1 cellular context compared by ENCODE assay signal in the genomic region with DNA sequence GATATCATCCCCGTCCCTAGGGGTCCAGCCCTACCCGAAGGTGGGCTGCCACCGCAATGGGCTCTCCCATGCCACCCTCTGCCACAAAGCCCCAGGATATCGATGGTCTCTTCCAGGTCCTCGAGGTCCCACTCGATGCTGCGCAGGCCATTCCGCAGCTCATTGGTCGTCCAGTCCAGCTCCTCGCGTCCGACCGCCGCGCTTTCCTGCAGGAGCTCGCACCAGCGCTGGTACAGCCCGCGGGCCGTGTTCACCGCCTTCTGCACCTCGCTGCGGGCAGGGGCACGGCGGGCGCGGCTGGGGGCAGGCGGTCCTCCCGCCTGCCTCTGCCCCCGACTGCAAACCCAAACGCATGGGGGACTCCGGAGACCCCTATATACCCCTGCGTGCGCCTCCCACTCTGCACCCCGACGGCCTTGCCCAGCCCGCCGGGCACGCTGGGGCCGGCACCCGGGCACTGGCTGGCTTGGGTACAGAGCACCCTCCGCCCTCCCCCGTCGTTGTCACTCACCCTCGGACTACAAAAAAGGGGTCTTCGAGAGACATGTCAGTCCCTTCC.
TF ChIP-seq lines count a peak whose summit lies in the region.

No MANE protein-coding gene starts in this region.

TF ChIP-seq in HepG2, 621 proteins besides CTCF, POLR2A, EP300 and RAD21 (continued from another document and continues in another):
- TF ChIP-seq, protein P1, sequence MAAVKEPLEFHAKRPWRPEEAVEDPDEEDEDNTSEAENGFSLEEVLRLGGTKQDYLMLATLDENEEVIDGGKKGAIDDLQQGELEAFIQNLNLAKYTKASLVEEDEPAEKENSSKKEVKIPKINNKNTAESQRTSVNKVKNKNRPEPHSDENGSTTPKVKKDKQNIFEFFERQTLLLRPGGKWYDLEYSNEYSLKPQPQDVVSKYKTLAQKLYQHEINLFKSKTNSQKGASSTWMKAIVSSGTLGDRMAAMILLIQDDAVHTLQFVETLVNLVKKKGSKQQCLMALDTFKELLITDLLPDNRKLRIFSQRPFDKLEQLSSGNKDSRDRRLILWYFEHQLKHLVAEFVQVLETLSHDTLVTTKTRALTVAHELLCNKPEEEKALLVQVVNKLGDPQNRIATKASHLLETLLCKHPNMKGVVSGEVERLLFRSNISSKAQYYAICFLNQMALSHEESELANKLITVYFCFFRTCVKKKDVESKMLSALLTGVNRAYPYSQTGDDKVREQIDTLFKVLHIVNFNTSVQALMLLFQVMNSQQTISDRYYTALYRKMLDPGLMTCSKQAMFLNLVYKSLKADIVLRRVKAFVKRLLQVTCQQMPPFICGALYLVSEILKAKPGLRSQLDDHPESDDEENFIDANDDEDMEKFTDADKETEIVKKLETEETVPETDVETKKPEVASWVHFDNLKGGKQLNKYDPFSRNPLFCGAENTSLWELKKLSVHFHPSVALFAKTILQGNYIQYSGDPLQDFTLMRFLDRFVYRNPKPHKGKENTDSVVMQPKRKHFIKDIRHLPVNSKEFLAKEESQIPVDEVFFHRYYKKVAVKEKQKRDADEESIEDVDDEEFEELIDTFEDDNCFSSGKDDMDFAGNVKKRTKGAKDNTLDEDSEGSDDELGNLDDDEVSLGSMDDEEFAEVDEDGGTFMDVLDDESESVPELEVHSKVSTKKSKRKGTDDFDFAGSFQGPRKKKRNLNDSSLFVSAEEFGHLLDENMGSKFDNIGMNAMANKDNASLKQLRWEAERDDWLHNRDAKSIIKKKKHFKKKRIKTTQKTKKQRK (IDR thresholded peaks at IDR 0.05; ENCODE audit: low read length), result no peak
- TF ChIP-seq CHCHD3 (CRISPR knock-in tag; IDR thresholded peaks at IDR 0.05) (peak; percentile 87), ZNF24 (IDR thresholded peaks at IDR 0.05) (no peak), MEIS1 (CRISPR knock-in tag; IDR thresholded peaks at IDR 0.05; ENCODE audit: borderline replicate concordance) (no peak), SMARCC2 (IDR thresholded peaks at IDR 0.05) (no peak), ZNF674 (CRISPR knock-in tag; IDR thresholded peaks at IDR 0.05; ENCODE audit: low read depth) (no peak), GPN1 (CRISPR knock-in tag; IDR thresholded peaks at IDR 0.05; ENCODE audit: borderline replicate concordance) (no peak), KAT8 (CRISPR knock-in tag; IDR thresholded peaks at IDR 0.05) (no peak), ZFP90 (CRISPR knock-in tag; IDR thresholded peaks at IDR 0.05; ENCODE audit: borderline replicate concordance) (0 out of 2 replicates have a peak, but pooled peaks have one; percentile 0), ZNF331 (CRISPR knock-in tag; IDR thresholded peaks at IDR 0.05) (no peak), ZNF569 (CRISPR knock-in tag; IDR thresholded peaks at IDR 0.05; ENCODE audit: borderline replicate concordance) (0 out of 2 replicates have a peak, but pooled peaks have one; percentile 2), NFATC3 (CRISPR knock-in tag; IDR thresholded peaks at IDR 0.05) (no peak), FOXP1 (IDR thresholded peaks at IDR 0.05) (no peak), FOXP1 (CRISPR knock-in tag; IDR thresholded peaks at IDR 0.05) (no peak), ZNF496 (CRISPR knock-in tag; IDR thresholded peaks at IDR 0.05; ENCODE audit: insufficient replicate concordance) (no peak), HNRNPLL (IDR thresholded peaks at IDR 0.05; ENCODE audit: low read depth, low read length, poor library complexity, severe bottlenecking) (no peak), RORA (CRISPR knock-in tag; IDR thresholded peaks at IDR 0.05) (no peak), ZNF160 (CRISPR knock-in tag; IDR thresholded peaks at IDR 0.05) (0 out of 2 replicates have a peak, but pooled peaks have one; percentile 20), RBM39 (IDR thresholded peaks at IDR 0.05; ENCODE audit: low read depth, low read length, poor library complexity, severe bottlenecking) (no peak), ZKSCAN8 (CRISPR knock-in tag; IDR thresholded peaks at IDR 0.05; ENCODE audit: borderline replicate concordance) (no peak), ESRRA (CRISPR knock-in tag; IDR thresholded peaks at IDR 0.05; ENCODE audit: low read depth) (no peak; the same call in 1 of the 2 replicates), ZNF879 (CRISPR knock-in tag; IDR thresholded peaks at IDR 0.05) (0 out of 2 replicates have a peak, but pooled peaks have one; percentile 10), ELF4 (CRISPR knock-in tag; IDR thresholded peaks at IDR 0.05; ENCODE audit: borderline replicate concordance) (no peak), ARID2 (CRISPR knock-in tag; IDR thresholded peaks at IDR 0.05; ENCODE audit: borderline replicate concordance) (no peak), TBP (CRISPR knock-in tag; IDR thresholded peaks at IDR 0.05) (no peak), ZNF10 (CRISPR knock-in tag; IDR thresholded peaks at IDR 0.05; ENCODE audit: borderline replicate concordance, low read depth) (no peak; the same call in 1 of the 2 replicates), MTA1 (CRISPR knock-in tag; IDR thresholded peaks at IDR 0.05; ENCODE audit: borderline replicate concordance) (0 out of 2 replicates have a peak, but pooled peaks have one; percentile 1), ZNF841 (CRISPR knock-in tag; IDR thresholded peaks at IDR 0.05; ENCODE audit: borderline replicate concordance) (no peak; the same call in 1 of the 2 replicates), KLF9 (CRISPR knock-in tag; IDR thresholded peaks at IDR 0.05; ENCODE audit: low read depth) (no peak), SPEN (CRISPR knock-in tag; IDR thresholded peaks at IDR 0.05; ENCODE audit: low read depth) (no peak), ZBTB20 (CRISPR knock-in tag; IDR thresholded peaks at IDR 0.05; ENCODE audit: borderline replicate concordance, low read depth) (no peak), ZFP37 (CRISPR knock-in tag; IDR thresholded peaks at IDR 0.05; ENCODE audit: borderline replicate concordance) (0 out of 2 replicates have a peak, but pooled peaks have one; percentile 55)
- TF ChIP-seq, protein P2, sequence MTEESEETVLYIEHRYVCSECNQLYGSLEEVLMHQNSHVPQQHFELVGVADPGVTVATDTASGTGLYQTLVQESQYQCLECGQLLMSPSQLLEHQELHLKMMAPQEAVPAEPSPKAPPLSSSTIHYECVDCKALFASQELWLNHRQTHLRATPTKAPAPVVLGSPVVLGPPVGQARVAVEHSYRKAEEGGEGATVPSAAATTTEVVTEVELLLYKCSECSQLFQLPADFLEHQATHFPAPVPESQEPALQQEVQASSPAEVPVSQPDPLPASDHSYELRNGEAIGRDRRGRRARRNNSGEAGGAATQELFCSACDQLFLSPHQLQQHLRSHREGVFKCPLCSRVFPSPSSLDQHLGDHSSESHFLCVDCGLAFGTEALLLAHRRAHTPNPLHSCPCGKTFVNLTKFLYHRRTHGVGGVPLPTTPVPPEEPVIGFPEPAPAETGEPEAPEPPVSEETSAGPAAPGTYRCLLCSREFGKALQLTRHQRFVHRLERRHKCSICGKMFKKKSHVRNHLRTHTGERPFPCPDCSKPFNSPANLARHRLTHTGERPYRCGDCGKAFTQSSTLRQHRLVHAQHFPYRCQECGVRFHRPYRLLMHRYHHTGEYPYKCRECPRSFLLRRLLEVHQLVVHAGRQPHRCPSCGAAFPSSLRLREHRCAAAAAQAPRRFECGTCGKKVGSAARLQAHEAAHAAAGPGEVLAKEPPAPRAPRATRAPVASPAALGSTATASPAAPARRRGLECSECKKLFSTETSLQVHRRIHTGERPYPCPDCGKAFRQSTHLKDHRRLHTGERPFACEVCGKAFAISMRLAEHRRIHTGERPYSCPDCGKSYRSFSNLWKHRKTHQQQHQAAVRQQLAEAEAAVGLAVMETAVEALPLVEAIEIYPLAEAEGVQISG (CRISPR knock-in tag; IDR thresholded peaks at IDR 0.05), result no peak
- TF ChIP-seq, protein P3, sequence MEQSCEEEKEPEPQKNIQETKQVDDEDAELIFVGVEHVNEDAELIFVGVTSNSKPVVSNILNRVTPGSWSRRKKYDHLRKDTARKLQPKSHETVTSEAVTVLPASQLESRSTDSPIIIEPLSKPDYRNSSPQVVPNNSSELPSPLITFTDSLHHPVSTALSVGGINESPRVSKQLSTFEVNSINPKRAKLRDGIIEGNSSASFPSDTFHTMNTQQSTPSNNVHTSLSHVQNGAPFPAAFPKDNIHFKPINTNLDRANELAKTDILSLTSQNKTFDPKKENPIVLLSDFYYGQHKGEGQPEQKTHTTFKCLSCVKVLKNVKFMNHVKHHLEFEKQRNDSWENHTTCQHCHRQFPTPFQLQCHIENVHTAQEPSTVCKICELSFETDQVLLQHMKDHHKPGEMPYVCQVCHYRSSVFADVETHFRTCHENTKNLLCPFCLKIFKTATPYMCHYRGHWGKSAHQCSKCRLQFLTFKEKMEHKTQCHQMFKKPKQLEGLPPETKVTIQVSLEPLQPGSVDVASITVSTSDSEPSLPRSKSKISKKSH (CRISPR knock-in tag; IDR thresholded peaks at IDR 0.05; ENCODE audit: borderline replicate concordance), result no peak; the same call in 1 of the 2 replicates
- TF ChIP-seq, protein P4, sequence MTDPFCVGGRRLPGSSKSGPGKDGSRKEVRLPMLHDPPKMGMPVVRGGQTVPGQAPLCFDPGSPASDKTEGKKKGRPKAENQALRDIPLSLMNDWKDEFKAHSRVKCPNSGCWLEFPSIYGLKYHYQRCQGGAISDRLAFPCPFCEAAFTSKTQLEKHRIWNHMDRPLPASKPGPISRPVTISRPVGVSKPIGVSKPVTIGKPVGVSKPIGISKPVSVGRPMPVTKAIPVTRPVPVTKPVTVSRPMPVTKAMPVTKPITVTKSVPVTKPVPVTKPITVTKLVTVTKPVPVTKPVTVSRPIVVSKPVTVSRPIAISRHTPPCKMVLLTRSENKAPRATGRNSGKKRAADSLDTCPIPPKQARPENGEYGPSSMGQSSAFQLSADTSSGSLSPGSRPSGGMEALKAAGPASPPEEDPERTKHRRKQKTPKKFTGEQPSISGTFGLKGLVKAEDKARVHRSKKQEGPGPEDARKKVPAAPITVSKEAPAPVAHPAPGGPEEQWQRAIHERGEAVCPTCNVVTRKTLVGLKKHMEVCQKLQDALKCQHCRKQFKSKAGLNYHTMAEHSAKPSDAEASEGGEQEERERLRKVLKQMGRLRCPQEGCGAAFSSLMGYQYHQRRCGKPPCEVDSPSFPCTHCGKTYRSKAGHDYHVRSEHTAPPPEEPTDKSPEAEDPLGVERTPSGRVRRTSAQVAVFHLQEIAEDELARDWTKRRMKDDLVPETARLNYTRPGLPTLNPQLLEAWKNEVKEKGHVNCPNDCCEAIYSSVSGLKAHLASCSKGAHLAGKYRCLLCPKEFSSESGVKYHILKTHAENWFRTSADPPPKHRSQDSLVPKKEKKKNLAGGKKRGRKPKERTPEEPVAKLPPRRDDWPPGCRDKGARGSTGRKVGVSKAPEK (CRISPR knock-in tag; IDR thresholded peaks at IDR 0.05; ENCODE audit: borderline replicate concordance), result no peak
- TF ChIP-seq, protein P5, sequence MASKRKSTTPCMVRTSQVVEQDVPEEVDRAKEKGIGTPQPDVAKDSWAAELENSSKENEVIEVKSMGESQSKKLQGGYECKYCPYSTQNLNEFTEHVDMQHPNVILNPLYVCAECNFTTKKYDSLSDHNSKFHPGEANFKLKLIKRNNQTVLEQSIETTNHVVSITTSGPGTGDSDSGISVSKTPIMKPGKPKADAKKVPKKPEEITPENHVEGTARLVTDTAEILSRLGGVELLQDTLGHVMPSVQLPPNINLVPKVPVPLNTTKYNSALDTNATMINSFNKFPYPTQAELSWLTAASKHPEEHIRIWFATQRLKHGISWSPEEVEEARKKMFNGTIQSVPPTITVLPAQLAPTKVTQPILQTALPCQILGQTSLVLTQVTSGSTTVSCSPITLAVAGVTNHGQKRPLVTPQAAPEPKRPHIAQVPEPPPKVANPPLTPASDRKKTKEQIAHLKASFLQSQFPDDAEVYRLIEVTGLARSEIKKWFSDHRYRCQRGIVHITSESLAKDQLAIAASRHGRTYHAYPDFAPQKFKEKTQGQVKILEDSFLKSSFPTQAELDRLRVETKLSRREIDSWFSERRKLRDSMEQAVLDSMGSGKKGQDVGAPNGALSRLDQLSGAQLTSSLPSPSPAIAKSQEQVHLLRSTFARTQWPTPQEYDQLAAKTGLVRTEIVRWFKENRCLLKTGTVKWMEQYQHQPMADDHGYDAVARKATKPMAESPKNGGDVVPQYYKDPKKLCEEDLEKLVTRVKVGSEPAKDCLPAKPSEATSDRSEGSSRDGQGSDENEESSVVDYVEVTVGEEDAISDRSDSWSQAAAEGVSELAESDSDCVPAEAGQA (IDR thresholded peaks at IDR 0.05; ENCODE audit: low read depth), result no peak
- TF ChIP-seq, protein P5 (CRISPR knock-in tag; IDR thresholded peaks at IDR 0.05; ENCODE audit: borderline replicate concordance), result no peak
- TF ChIP-seq, protein P6, sequence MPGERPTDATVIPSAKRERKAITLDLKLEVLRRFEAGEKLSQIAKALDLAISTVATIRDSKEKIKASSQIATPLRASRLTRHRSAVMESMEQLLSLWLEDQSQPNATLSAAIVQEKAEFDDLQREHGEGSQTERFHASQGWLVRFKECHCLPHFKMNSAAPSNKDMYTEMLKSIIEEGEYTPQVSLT (CRISPR knock-in tag; IDR thresholded peaks at IDR 0.05; ENCODE audit: borderline replicate concordance, low read depth), result no peak
- TF ChIP-seq, protein P7, sequence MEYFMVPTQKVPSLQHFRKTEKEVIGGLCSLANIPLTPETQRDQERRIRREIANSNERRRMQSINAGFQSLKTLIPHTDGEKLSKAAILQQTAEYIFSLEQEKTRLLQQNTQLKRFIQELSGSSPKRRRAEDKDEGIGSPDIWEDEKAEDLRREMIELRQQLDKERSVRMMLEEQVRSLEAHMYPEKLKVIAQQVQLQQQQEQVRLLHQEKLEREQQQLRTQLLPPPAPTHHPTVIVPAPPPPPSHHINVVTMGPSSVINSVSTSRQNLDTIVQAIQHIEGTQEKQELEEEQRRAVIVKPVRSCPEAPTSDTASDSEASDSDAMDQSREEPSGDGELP (IDR thresholded peaks at IDR 0.05; ENCODE audit: borderline replicate concordance, low read depth), result no peak
- TF ChIP-seq, protein P8, sequence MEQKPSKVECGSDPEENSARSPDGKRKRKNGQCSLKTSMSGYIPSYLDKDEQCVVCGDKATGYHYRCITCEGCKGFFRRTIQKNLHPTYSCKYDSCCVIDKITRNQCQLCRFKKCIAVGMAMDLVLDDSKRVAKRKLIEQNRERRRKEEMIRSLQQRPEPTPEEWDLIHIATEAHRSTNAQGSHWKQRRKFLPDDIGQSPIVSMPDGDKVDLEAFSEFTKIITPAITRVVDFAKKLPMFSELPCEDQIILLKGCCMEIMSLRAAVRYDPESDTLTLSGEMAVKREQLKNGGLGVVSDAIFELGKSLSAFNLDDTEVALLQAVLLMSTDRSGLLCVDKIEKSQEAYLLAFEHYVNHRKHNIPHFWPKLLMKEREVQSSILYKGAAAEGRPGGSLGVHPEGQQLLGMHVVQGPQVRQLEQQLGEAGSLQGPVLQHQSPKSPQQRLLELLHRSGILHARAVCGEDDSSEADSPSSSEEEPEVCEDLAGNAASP (CRISPR knock-in tag; IDR thresholded peaks at IDR 0.05; ENCODE audit: borderline replicate concordance), result no peak
